ENCODE assay signal across 19 cellular contexts in the genomic region with DNA sequence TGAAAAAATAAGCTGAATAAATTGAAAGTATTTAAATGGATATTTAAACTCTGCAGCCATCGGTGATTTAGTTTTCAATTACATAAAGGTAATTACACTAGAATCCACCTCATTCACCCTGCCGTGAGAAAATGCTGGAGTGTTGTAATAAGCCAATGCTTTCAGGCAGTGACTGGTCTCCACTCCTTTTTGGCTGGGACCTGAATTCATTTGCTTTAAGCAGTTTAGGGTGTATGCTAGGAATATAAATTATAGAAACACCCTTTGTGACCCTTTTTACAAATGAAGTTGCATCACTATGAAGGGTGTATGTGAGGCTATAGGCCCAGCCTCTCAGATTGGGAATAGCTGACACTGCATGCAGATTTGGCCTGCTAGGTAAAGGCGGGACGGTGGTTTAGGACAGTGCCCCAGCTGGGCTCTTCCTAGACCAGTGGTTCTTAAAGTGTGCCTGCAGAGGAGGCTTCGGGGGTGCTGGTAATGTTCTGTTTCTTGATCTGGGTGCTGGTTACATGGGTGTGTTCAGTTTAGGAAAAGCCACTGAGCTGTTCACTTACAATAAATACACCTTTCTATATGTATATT. TPM values are rescaled to one million over a fixed set of nuclear protein-coding genes. Genes with fewer than 3 reads are reported as not detected.
DNase-seq lines count a peak whose midpoint lies in the region; ATAC-seq, FAIRE-seq and TF ChIP-seq lines count a peak whose summit lies in the region.
"Had no signal": no experiment of that assay in that cellular context is flagged by ENCODE, and none has a peak within 500 bp of the region (broad histone marks: within the 10 kb centered on the region; RNA-seq: fewer than 3 reads in every experiment).

No MANE protein-coding gene starts in this region.

- TF ChIP-seq POLR2A in K562 (conservative IDR thresholded peaks at IDR 0.05) (no peak), prostate gland (IDR thresholded peaks at IDR 0.05) (no peak)

- WGBS in K562 (ENCODE audit: insufficient coverage, low coverage, missing lambda C conversion rate), result 60% methylated on average over 5 of the region's 5 CpGs
- WGBS in prostate gland, result 72% methylated on average over 5 of the region's 5 CpGs

- POLR2A ChIA-PET in K562 (lab: Yijun Ruan, JAX), result interaction anchor here (0.9 to 1.6 kb wide), 3 partner anchors 10 to 16 kb away, joined by 3 read pairs; no protein-coding TSS in a partner anchor

- DNase-seq in COR-L47 (lab: John Stamatoyannopoulos, UW) (peak; percentile 27), NCI-H1105 (lab: John Stamatoyannopoulos, UW) (peak; percentile 19), K562 (ENCODE audit: extremely low read depth in 1 of 4, low spot score in 3 of 4) (no peak), left kidney (ENCODE audit: low read depth, low spot score) (peak; percentile 25), prostate gland (ENCODE audit: low spot score) (no peak)
- DNase-seq: ACHN; activated CD4-positive, alpha-beta T cell treated with anti-CD3 and anti-CD28 coated beads for 36 hours; HFFc6; NCI-H2029 treated with DMSO at 0.1 percent for 48 hours; NCI-H510A; SHP77; stimulated activated CD4-positive, alpha-beta T cell treated with anti-CD3 and anti-CD28 coated beads, Interleukin-15, amount 100 ng/mL, for 24 hours had no signal

- no peak overlapping the region for H3K9ac ChIP-seq in K562 (ENCODE audit: insufficient read depth in 1 of 2, low read depth in 2 of 2, low read length in 2 of 2)

- FAIRE-seq in K562 (lab: Jason Lieb, UNC), result no peak
- FAIRE-seq: colon had no signal

- no peaks in the 10 kb centered on the region for H3K27me3 ChIP-seq in K562 (ENCODE audit: control insufficient read depth in 2 of 2, insufficient read depth in 2 of 2, low read length in 2 of 2)
- H3K27me3 ChIP-seq in prostate gland (replicated peaks; ENCODE audit: insufficient read depth), result no peaks in the 10 kb centered on the region
- H3K27me3 ChIP-seq: vagina had no signal

- no peak for TF ChIP-seq EP300 in K562 (IDR thresholded peaks at IDR 0.05; ENCODE audit: low read length)

- no peaks in the 10 kb centered on the region for H3K9me1 ChIP-seq in K562 (ENCODE audit: control insufficient read depth, insufficient read depth, low read length)

- no peaks in the 10 kb centered on the region for H4K20me1 ChIP-seq in K562 (replicated peaks; ENCODE audit: control insufficient read depth, insufficient read depth, low read length)

- H3K4me1 ChIP-seq in K562 (replicated peaks in 1 of 2; ENCODE audit: control insufficient read depth in 2 of 2, insufficient read depth in 2 of 2, low read length in 2 of 2), result peaks cover 0 to 5% of the 10 kb centered on the region in 2 experiments; a peak in 1 of 5 replicates
- H3K4me1 ChIP-seq in prostate gland (replicated peaks), result no peaks in the 10 kb centered on the region

- no TSS peak for BruUV-seq in K562 (replicated peaks; lab: Mats Ljungman, UMichigan)

- H3K4me2 ChIP-seq in K562 (ENCODE audit: insufficient read depth, low read length), result no peak overlapping the region

- CTCF ChIA-PET in K562 (lab: Yijun Ruan, JAX; ENCODE audit: low intra/inter-chr PET ratio), result no interaction called here

- TF ChIP-seq CTCF in K562 (IDR thresholded peaks at IDR 0.05 in 2 of 3, conservative IDR thresholded peaks at IDR 0.05 in 1 of 3; ENCODE audit: insufficient read depth in 2 of 3, low read depth in 1 of 3, low read length in 3 of 3), result no peak
- TF ChIP-seq CTCF in prostate gland (IDR thresholded peaks at IDR 0.05), result no peak

- H3K27ac ChIP-seq in K562 (ENCODE audit: extremely low read depth, low read depth, low read length), result no peak overlapping the region
- H3K27ac ChIP-seq in prostate gland, result no peak overlapping the region
- H3K27ac ChIP-seq: C4-2B, HL-60 had no signal

- H3K79me2 ChIP-seq in K562 (ENCODE audit: control insufficient read depth, insufficient read depth, low read length), result no peaks in the 10 kb centered on the region

- no peak for TF ChIP-seq RAD21 in K562 (CRISPR knock-in tag; conservative IDR thresholded peaks at IDR 0.05 in 1 of 2, IDR thresholded peaks at IDR 0.05 in 1 of 2)

- H3K9me3 ChIP-seq in K562 (replicated peaks; ENCODE audit: control insufficient read depth, insufficient read depth, low read depth, low read length) (no peaks in the 10 kb centered on the region), prostate gland (no peaks in the 10 kb centered on the region)
- H3K9me3 ChIP-seq: vagina had no signal

- ATAC-seq in K562 (peak; percentile 34; the same call in 2 of the 3 replicates), HG02798 (IDR thresholded peaks at IDR 0.05; ENCODE audit: poor library complexity, unreplicated experiment) (no peak), HG03159 (IDR thresholded peaks at IDR 0.05; ENCODE audit: unreplicated experiment) (no peak), HG03045 (IDR thresholded peaks at IDR 0.05; ENCODE audit: unreplicated experiment) (no peak)
- ATAC-seq: activated CD4-positive, alpha-beta T cell treated with anti-CD3 and anti-CD28 coated beads for 36 hours had no signal

- H2AFZ ChIP-seq in K562 (ENCODE audit: low read depth, low read length), result no peak overlapping the region

- H3K36me3 ChIP-seq in K562 (ENCODE audit: control insufficient read depth, insufficient read depth, low read length) (no peaks in the 10 kb centered on the region), prostate gland (no peaks in the 10 kb centered on the region)
- H3K36me3 ChIP-seq: vagina had no signal

- intact Hi-C loops in K562 (cut with micrococcal nuclease), result no loop called here
- intact Hi-C loops in prostate gland (cut with DNase I), result no loop called here

- H3K4me3 ChIP-seq in K562 (no peak overlapping the region), prostate gland (no peak overlapping the region)
- H3K4me3 ChIP-seq: vagina had no signal

- in situ Hi-C loops in K562 (cut with MboI), result no loop called here

TF ChIP-seq in K562, 482 proteins besides CTCF, POLR2A, EP300 and RAD21:
- TF ChIP-seq FOXJ2 (tag; IDR thresholded peaks at IDR 0.05), result no peak
- no peak for TF ChIP-seq ZNF707 (CRISPR knock-in tag; conservative IDR thresholded peaks at IDR 0.05)
- TF ChIP-seq, protein P1, sequence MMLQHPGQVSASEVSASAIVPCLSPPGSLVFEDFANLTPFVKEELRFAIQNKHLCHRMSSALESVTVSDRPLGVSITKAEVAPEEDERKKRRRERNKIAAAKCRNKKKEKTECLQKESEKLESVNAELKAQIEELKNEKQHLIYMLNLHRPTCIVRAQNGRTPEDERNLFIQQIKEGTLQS (IDR thresholded peaks at IDR 0.05), result 0 out of 2 replicates have a peak, but pooled peaks have one; percentile 16
- TF ChIP-seq, protein P1 (CRISPR knock-in tag; conservative IDR thresholded peaks at IDR 0.05), result no peak
- TF ChIP-seq, protein P2, sequence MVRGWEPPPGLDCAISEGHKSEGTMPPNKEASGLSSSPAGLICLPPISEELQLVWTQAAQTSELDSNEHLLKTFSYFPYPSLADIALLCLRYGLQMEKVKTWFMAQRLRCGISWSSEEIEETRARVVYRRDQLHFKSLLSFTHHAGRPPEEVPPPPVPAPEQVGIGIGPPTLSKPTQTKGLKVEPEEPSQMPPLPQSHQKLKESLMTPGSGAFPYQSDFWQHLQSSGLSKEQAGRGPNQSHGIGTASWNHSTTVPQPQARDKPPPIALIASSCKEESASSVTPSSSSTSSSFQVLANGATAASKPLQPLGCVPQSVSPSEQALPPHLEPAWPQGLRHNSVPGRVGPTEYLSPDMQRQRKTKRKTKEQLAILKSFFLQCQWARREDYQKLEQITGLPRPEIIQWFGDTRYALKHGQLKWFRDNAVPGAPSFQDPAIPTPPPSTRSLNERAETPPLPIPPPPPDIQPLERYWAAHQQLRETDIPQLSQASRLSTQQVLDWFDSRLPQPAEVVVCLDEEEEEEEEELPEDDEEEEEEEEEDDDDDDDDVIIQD (CRISPR knock-in tag; IDR thresholded peaks at IDR 0.05), result no peak
- TF ChIP-seq CBX2 (IDR thresholded peaks at IDR 0.05; ENCODE audit: insufficient read depth, low read length, poor library complexity, severe bottlenecking), result no peak
- no peak for TF ChIP-seq GTF2A2 (tag; IDR thresholded peaks at IDR 0.05)

RNA-seq across cellular contexts. Expression of a gene that starts 50.9 kb away (rescaled TPM):
- 61.8 and 169 TPM in 2 replicates for total RNA-seq in K562 (2011; cell fraction: chromatin; rRNA removed; ENCODE audit: low replicate concordance)
- 36.7 and 42.6 TPM in 2 replicates for total RNA-seq in K562 (2011; cell fraction: nucleolus; rRNA removed)
- 59.8 and 96.6 TPM in 2 replicates for total RNA-seq in K562 (2011; cell fraction: nucleoplasm; rRNA removed)
- total RNA-seq in K562 (2014; rRNA removed) (33.2 and 46.0 TPM in 2 replicates), K562 (2014; rRNA removed; fragmentation: Illumina TruSeq; extraction: Trizol) (59.3 and 72.0 TPM in 2 replicates), K562 (2015; rRNA removed; fragmentation: Illumina TruSeq; extraction: Trizol) (62.5 and 67.8 TPM in 2 replicates), K562 (2021) (60.8 and 64.8 TPM in 2 replicates), prostate gland (100 to 1,000 TPM in 1 of 2 donors, 10 to 100 TPM in 1; 98.6 to 126 TPM)
- polyA plus RNA-seq in K562 (2011; rRNA removed) (93.2 and 120 TPM in 2 replicates), K562 (2014; fragmentation: Illumina TruSeq; extraction: Trizol) (91.0 and 100 TPM in 2 replicates), K562 (2014; fragmentation: Nextera tagmentation; extraction: Ambion mirVana) (10 to 100 TPM; 29.3 to 34.8 TPM), K562 (2014; rRNA removed) (54.9 and 56.3 TPM in 2 replicates)
- polyA plus RNA-seq in K562 (2011; cell fraction: cytosol; rRNA removed), result 58.4 and 68.0 TPM in 2 replicates
- 62.5 and 70.2 TPM in 2 replicates for polyA plus RNA-seq in K562 (2011; cell fraction: nucleus; rRNA removed)
- 42.7 and 78.6 TPM in 2 replicates for polyA plus RNA-seq in K562 (2012)
- polyA minus RNA-seq in K562 (2011; rRNA and poly(A)+ RNA removed), result 108 and 150 TPM in 2 replicates
- polyA minus RNA-seq in K562 (2011; cell fraction: cytosol; rRNA and poly(A)+ RNA removed), result 40.0 and 70.1 TPM in 2 replicates
- polyA minus RNA-seq in K562 (2011; cell fraction: nucleus; rRNA and poly(A)+ RNA removed), result 52.2 and 71.1 TPM in 2 replicates

Comparison
In these comparisons a context has a peak if more than half of its experiments do, and no peak if none do; other contexts are left out.
1. DNase-seq: peak in COR-L47 (single experiment), NCI-H1105 (single experiment) and left kidney (single experiment); none in K562 (0 of 4) and prostate gland (single experiment).